ENCODE assay signal across 8 cellular contexts in the genomic region with DNA sequence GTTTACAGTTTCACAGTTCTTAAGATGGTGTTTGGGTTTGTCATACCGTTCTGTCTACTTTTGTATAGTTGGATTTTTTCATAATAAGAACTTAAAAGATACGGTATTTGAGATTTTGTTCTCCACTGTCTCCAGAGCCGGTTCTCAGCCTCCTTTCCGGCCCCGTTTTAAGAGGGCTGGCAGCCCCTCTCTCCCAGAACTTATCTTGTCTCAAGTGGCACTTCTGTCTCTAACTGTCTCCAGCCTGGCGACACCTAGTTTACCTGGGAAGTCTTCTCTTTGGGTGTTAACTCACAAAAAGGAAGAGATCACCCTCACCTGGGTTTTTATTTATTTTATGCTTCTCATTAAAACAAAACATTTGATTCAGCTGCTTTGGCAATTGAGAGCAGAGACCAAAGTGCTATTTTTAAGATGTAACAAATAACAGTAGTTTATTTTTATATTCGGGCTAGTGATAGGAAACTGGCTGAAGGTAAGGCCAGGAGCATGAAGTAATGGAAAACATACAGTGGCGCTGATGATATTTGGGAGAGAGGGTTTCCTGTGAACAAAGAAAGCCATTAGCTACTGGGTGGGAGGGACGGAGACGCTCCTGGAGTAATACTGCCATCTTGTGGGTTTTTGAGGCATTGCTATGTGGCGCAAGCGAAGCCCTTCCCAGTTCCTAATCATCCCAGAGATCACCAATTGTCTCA. TPM values are rescaled to one million over a fixed set of nuclear protein-coding genes. Genes with fewer than 3 reads are reported as not detected.
A peak's percentile ranks its signal among the peaks of the same experiment; 100 is the strongest.
DNase-seq lines count a peak whose midpoint lies in the region; ATAC-seq and TF ChIP-seq lines count a peak whose summit lies in the region.

No MANE protein-coding gene starts in this region.

- H3K27ac Mint-ChIP-seq in activated T-helper 2 cell treated with anti-CD3 and anti-CD28 coated beads, Interferon-gamma antibody, Interleukin-2, Interleukin-4, amounts not matched to agents 10 μg/mL and 5 μg/mL and 100 μg/mL, durations not matched to agents 14 hours and 24 hours and 36 hours = no peak overlapping the region

- H2AFZ ChIP-seq in KMS-11 (ENCODE audit: low read depth) = peak overlapping the region; percentile 61

- no peaks in the 10 kb centered on the region for H3K79me2 ChIP-seq in KMS-11 (ENCODE audit: insufficient read depth, low read depth)

- no peaks in the 10 kb centered on the region for H3K36me3 ChIP-seq in KMS-11 (ENCODE audit: insufficient read depth)
- peaks cover under 1% of the 10 kb centered on the region for H3K36me3 ChIP-seq in thoracic aorta

- H3K27ac ChIP-seq in KMS-11 (no peak overlapping the region), foreskin keratinocyte (no peak overlapping the region), thoracic aorta (peak overlapping the region; percentile 65 to 78)

- no peaks in the 10 kb centered on the region for H3K27me3 ChIP-seq in KMS-11 (ENCODE audit: insufficient read depth, low read depth)
- no peaks in the 10 kb centered on the region for H3K27me3 ChIP-seq in foreskin keratinocyte
- no peaks in the 10 kb centered on the region for H3K27me3 ChIP-seq in thoracic aorta (replicated peaks; ENCODE audit: insufficient read depth)

- peak overlapping the region; percentile 63 for H3K4me3 Mint-ChIP-seq in activated T-helper 2 cell treated with anti-CD3 and anti-CD28 coated beads, Interferon-gamma antibody, Interleukin-2, Interleukin-4, amounts not matched to agents 10 μg/mL and 5 μg/mL and 100 μg/mL, durations not matched to agents 14 hours and 24 hours and 36 hours (ENCODE audit: low read depth)

- intact Hi-C loops in activated T-helper 2 cell treated with anti-CD3 and anti-CD28 coated beads, Interferon-gamma antibody, Interleukin-2, Interleukin-4, amounts not matched to agents 10 μg/mL and 5 μg/mL and 100 μg/mL, durations not matched to agents 14 hours and 24 hours and 36 hours (cut with micrococcal nuclease) = loop anchor here (1.0 to 10.0 kb wide), 8 partner anchors 48 to 1200 kb away; a partner anchor contains a TSS

- H3K4me3 ChIP-seq in KMS-11 (IDR thresholded peaks at IDR 0.05; ENCODE audit: insufficient read depth, low read depth, low read length) (no peak overlapping the region), thoracic aorta (peak overlapping the region; percentile 58)

- H3K4me1 ChIP-seq in KMS-11 (ENCODE audit: low read depth, poor library complexity, severe bottlenecking) = peaks cover 11% of the 10 kb centered on the region
- H3K4me1 ChIP-seq in foreskin keratinocyte = no peaks in the 10 kb centered on the region
- peaks cover 2 to 15% of the 10 kb centered on the region in 2 donors for H3K4me1 ChIP-seq in thoracic aorta (ENCODE audit: control insufficient read depth in 1 of 2, low read depth in 2 of 2)

- H3K9ac ChIP-seq in KMS-11 = no peak overlapping the region

- DNase-seq in ELF-1 (ENCODE audit: low read depth, low spot score) = peak; percentile 89
- DNase-seq in RKO (ENCODE audit: low spot score) = peak; percentile 79
- DNase-seq in activated T-helper 2 cell treated with anti-CD3 and anti-CD28 coated beads, Interferon-gamma antibody, Interleukin-2, Interleukin-4, amounts not matched to agents 10 μg/mL and 5 μg/mL and 100 μg/mL, durations not matched to agents 14 hours and 24 hours and 36 hours (ENCODE audit: low spot score) = peak; percentile 58
- peak in 1 of 2 donors; percentile 61 for DNase-seq in foreskin keratinocyte
- peak in 48 of 56 donors; percentile 8 to 79 (median 48) for DNase-seq in nucleus accumbens (lab: John Stamatoyannopoulos, UW)
- DNase-seq in thoracic aorta (ENCODE audit: low spot score) = no peak

- H3K27me3 Mint-ChIP-seq in activated T-helper 2 cell treated with anti-CD3 and anti-CD28 coated beads, Interferon-gamma antibody, Interleukin-2, Interleukin-4, amounts not matched to agents 10 μg/mL and 5 μg/mL and 100 μg/mL, durations not matched to agents 14 hours and 24 hours and 36 hours (ENCODE audit: low read depth) = peaks cover 1% of the 10 kb centered on the region

- H3K36me3 Mint-ChIP-seq in activated T-helper 2 cell treated with anti-CD3 and anti-CD28 coated beads, Interferon-gamma antibody, Interleukin-2, Interleukin-4, amounts not matched to agents 10 μg/mL and 5 μg/mL and 100 μg/mL, durations not matched to agents 14 hours and 24 hours and 36 hours (ENCODE audit: low read depth) = no peaks in the 10 kb centered on the region

- peak overlapping the region; percentile 30 for H3K4me2 ChIP-seq in KMS-11

- peak; percentile 93 for TF ChIP-seq CTCF in KMS-11 (conservative IDR thresholded peaks at IDR 0.05; ENCODE audit: low read depth, low read length)
- peak; percentile 98 for TF ChIP-seq CTCF in foreskin keratinocyte (conservative IDR thresholded peaks at IDR 0.05)
- peak; percentile 94 for TF ChIP-seq CTCF in thoracic aorta (IDR thresholded peaks at IDR 0.05)

- H3K9me3 Mint-ChIP-seq in activated T-helper 2 cell treated with anti-CD3 and anti-CD28 coated beads, Interferon-gamma antibody, Interleukin-2, Interleukin-4, amounts not matched to agents 10 μg/mL and 5 μg/mL and 100 μg/mL, durations not matched to agents 14 hours and 24 hours and 36 hours = no peaks in the 10 kb centered on the region

- no peaks in the 10 kb centered on the region for H3K9me3 ChIP-seq in thoracic aorta

- peaks cover 10% of the 10 kb centered on the region for H3K4me1 Mint-ChIP-seq in activated T-helper 2 cell treated with anti-CD3 and anti-CD28 coated beads, Interferon-gamma antibody, Interleukin-2, Interleukin-4, amounts not matched to agents 10 μg/mL and 5 μg/mL and 100 μg/mL, durations not matched to agents 14 hours and 24 hours and 36 hours (ENCODE audit: low read depth)

- ATAC-seq in GM21737 (IDR thresholded peaks at IDR 0.05; ENCODE audit: unreplicated experiment) (peak; percentile 75), foreskin keratinocyte (peak; percentile 94), thoracic aorta (ENCODE audit: insufficient number of reproducible peaks, low FRiP score, low read depth) (peak; percentile 84)

- H4K20me1 ChIP-seq in KMS-11 (ENCODE audit: insufficient read depth) = no peaks in the 10 kb centered on the region

RNA-seq across cellular contexts. Expression of a gene that starts 48.3 kb away (rescaled TPM):
- 1.0 and 1.3 TPM in 2 replicates for total RNA-seq in activated T-helper 2 cell treated with anti-CD3 and anti-CD28 coated beads, Interferon-gamma antibody, Interleukin-2, Interleukin-4, amounts not matched to agents 10 μg/mL and 5 μg/mL and 100 μg/mL, durations not matched to agents 14 hours and 24 hours and 36 hours
- total RNA-seq in foreskin keratinocyte = 3.5 and 4.0 TPM in 2 replicates
- polyA plus RNA-seq in foreskin keratinocyte = 0.08 and 0.23 TPM in 2 replicates
- 1 to 10 TPM; 6.8 to 7.3 TPM for total RNA-seq in thoracic aorta

Comparison
In these comparisons a context has a peak if more than half of its experiments do, and no peak if none do; other contexts are left out.
1. H3K27ac ChIP-seq: peak in thoracic aorta (2 of 2); none in KMS-11 (single experiment) and foreskin keratinocyte (single experiment).
2. Peak in every context shown above with its lines, with median percentiles within 50 percentile points of each other: ATAC-seq and CTCF ChIP-seq.